ENCODE assay signal across 8 cellular contexts in genomic region chr17:48908047-48908843, GRCh38. TPM values are rescaled to one million over a fixed set of nuclear protein-coding genes. Genes with fewer than 3 reads are reported as not detected.
DNase-seq lines count a peak whose midpoint lies in the region; ATAC-seq and TF ChIP-seq lines count a peak whose summit lies in the region.

Gene UBE2Z (plus strand): TSS chr17:48908407. CDS start chr17:48908504, 97 bp downstream.

- no peak for TF ChIP-seq EP300 in transverse colon (IDR thresholded peaks at IDR 0.05; ENCODE audit: low read depth)

- TF ChIP-seq CTCF in GM12872 (IDR thresholded peaks at IDR 0.05; ENCODE audit: insufficient read depth, low read depth, low read length) (peak; percentile 23; the same call in 1 of the 3 replicates), SU-DHL-6 (IDR thresholded peaks at IDR 0.05; ENCODE audit: insufficient read depth, low read length, poor library complexity, severe bottlenecking) (no peak), cardiac muscle cell (IDR thresholded peaks at IDR 0.05; ENCODE audit: low read depth, low read length) (peak; percentile 6), transverse colon (IDR thresholded peaks at IDR 0.05) (peak in 1 of 5 experiments; percentile 24)

- peak within 1 kb of the TSS; percentile 88 for H3K9ac ChIP-seq in SU-DHL-6 (ENCODE audit: low read length)
- peak within 1 kb of the TSS; percentile 93 for H3K9ac ChIP-seq in trophoblast cell (ENCODE audit: low read length)

- peak within 1 kb of the TSS; percentile 98 for H4K91ac ChIP-seq in trophoblast cell (ENCODE audit: low read depth, low read length)

- peaks cover 4% of the 10 kb centered on the region; the same call in 1 of the 2 replicates for H3K36me3 ChIP-seq in SU-DHL-6 (ENCODE audit: low read length)
- H3K36me3 ChIP-seq in cardiac muscle cell: peaks cover 5% of the 10 kb centered on the region
- H3K36me3 ChIP-seq in trophoblast cell (ENCODE audit: control insufficient read depth in 1 of 2, insufficient read depth in 2 of 2, low read length in 2 of 2): peaks cover 6 to 19% of the 10 kb centered on the region in 2 experiments
- H3K36me3 ChIP-seq in transverse colon: peaks cover 0 to 3% (median 0%) of the 10 kb centered on the region in 4 donors

- peak within 1 kb of the TSS; percentile 69 for H3K4me3 ChIP-seq in SU-DHL-6 (ENCODE audit: insufficient read depth, low read length, poor library complexity, severe bottlenecking)
- H3K4me3 ChIP-seq in cardiac muscle cell: peak within 1 kb of the TSS; percentile 98
- H3K4me3 ChIP-seq in trophoblast cell (ENCODE audit: low read depth, low read length): peak within 1 kb of the TSS; percentile 93
- H3K4me3 ChIP-seq in transverse colon: peak within 1 kb of the TSS; percentile 93 to 98 (median 95)

- peak within 1 kb of the TSS; percentile 96 for H4K12ac ChIP-seq in trophoblast cell (ENCODE audit: low read depth, low read length)

- peak within 1 kb of the TSS; percentile 94 for H4K8ac ChIP-seq in trophoblast cell (ENCODE audit: low read depth, low read length)

- H3K9me3 ChIP-seq in SU-DHL-6 (ENCODE audit: insufficient read depth, low read length) (no peaks in the 10 kb centered on the region), cardiac muscle cell (ENCODE audit: low read depth) (no peaks in the 10 kb centered on the region), trophoblast cell (ENCODE audit: insufficient read depth, low read depth, low read length) (no peaks in the 10 kb centered on the region), transverse colon (no peaks in the 10 kb centered on the region)

- in situ Hi-C loops in transverse colon (cut with MboI; ENCODE audit: low pct_ligation_motif_present in 1 of 4, low pct_unique_long_range_greater_than_20kb in 1 of 4, low sequenced_read_pairs in 3 of 4): no loop called here

- peaks cover 17% of the 10 kb centered on the region; the same call in 1 of the 2 replicates for H4K20me1 ChIP-seq in SU-DHL-6 (ENCODE audit: low read depth, low read length)

- peak; percentile 62 for DNase-seq in NCI-H128 (lab: John Stamatoyannopoulos, UW; ENCODE audit: unreplicated experiment)
- DNase-seq in activated naive CD8-positive, alpha-beta T cell treated with anti-CD3 and anti-CD28 coated beads, Interleukin-2, amount 50 U/mL, for 16 hours (ENCODE audit: low read depth, low spot score): peak; percentile 75
- peak; percentile 94 to 98 for DNase-seq in cardiac muscle cell (ENCODE audit: low read depth in 1 of 2, low spot score in 1 of 2)
- peak; percentile 89 to 95 for DNase-seq in trophoblast cell
- DNase-seq in transverse colon: peak; percentile 94

- H2BK12ac ChIP-seq in trophoblast cell (ENCODE audit: low read length): no peak within 1 kb of the TSS

- H3K9me2 ChIP-seq in SU-DHL-6 (replicated peaks; ENCODE audit: insufficient read depth, low read length): no peaks in the 10 kb centered on the region

- H3K27me3 ChIP-seq in SU-DHL-6 (ENCODE audit: low read length) (no peaks in the 10 kb centered on the region), cardiac muscle cell (no peaks in the 10 kb centered on the region), trophoblast cell (ENCODE audit: insufficient read depth, low read length) (no peaks in the 10 kb centered on the region), transverse colon (no peaks in the 10 kb centered on the region)

- peak within 1 kb of the TSS; percentile 96 for H3K18ac ChIP-seq in trophoblast cell (ENCODE audit: low read length)

- H3K27ac ChIP-seq in SU-DHL-6 (ENCODE audit: low read depth, low read length): peak within 1 kb of the TSS; percentile 76
- peak within 1 kb of the TSS; percentile 95 for H3K27ac ChIP-seq in cardiac muscle cell
- H3K27ac ChIP-seq in trophoblast cell (ENCODE audit: low read depth, low read length): peak within 1 kb of the TSS; percentile 96
- peak within 1 kb of the TSS; percentile 85 to 94 (median 92) for H3K27ac ChIP-seq in transverse colon

- H2AFZ ChIP-seq in SU-DHL-6 (ENCODE audit: low read depth, low read length, severe bottlenecking) (peak within 1 kb of the TSS; percentile 76), trophoblast cell (ENCODE audit: insufficient read depth, low read length, poor library complexity) (peak within 1 kb of the TSS; percentile 87)

- peak within 1 kb of the TSS; percentile 100 for H3K4ac ChIP-seq in trophoblast cell (ENCODE audit: low read depth, low read length)

- H3K23ac ChIP-seq in trophoblast cell (ENCODE audit: low read length): no peak within 1 kb of the TSS

- ATAC-seq in HG02678 (IDR thresholded peaks at IDR 0.05; ENCODE audit: unreplicated experiment): peak; percentile 81

- H2BK5ac ChIP-seq in trophoblast cell (ENCODE audit: low read depth, low read length, poor library complexity): peak within 1 kb of the TSS; percentile 98

- peak within 1 kb of the TSS; percentile 84 for H2BK120ac ChIP-seq in trophoblast cell (ENCODE audit: insufficient read depth, low read length, poor library complexity)

- H3K14ac ChIP-seq in trophoblast cell (ENCODE audit: low read length): peak within 1 kb of the TSS; percentile 86

- H2AK5ac ChIP-seq in trophoblast cell (ENCODE audit: low read length): peak within 1 kb of the TSS; percentile 97

- intact Hi-C loops in transverse colon (cut with DNase I; ENCODE audit: low total_unique reads): no loop called here

- WGBS in trophoblast cell (ENCODE audit: extremely low coverage, insufficient coverage, insufficient read length): no CpG with 5 or more reads among the region's 81 CpGs
- WGBS in transverse colon (ENCODE audit: low coverage in 1 of 2), 2 donors: 0 to 1% methylated on average over 4 to 28 of the region's 81 CpGs

- H3K79me2 ChIP-seq in SU-DHL-6 (ENCODE audit: insufficient read depth, low read length) (peaks cover 43% of the 10 kb centered on the region), trophoblast cell (ENCODE audit: control insufficient read depth, insufficient read depth, low read length, poor library complexity) (peaks cover 24% of the 10 kb centered on the region)

- peak; percentile 95 for TF ChIP-seq POLR2A in transverse colon (IDR thresholded peaks at IDR 0.05)

- H3K79me1 ChIP-seq in trophoblast cell (ENCODE audit: low read length): peaks cover 11% of the 10 kb centered on the region

- H3F3A ChIP-seq in SU-DHL-6 (ENCODE audit: insufficient read depth): 0 out of 2 replicates have a peak, but pooled peaks cover 6% of the 10 kb centered on the region

- H3K4me1 ChIP-seq in cardiac muscle cell (ENCODE audit: low read depth) (peaks cover 14% of the 10 kb centered on the region), trophoblast cell (ENCODE audit: control insufficient read depth in 1 of 2, insufficient read depth in 2 of 2, low read length in 2 of 2) (peaks cover 3 to 14% of the 10 kb centered on the region in 2 experiments), transverse colon (peaks cover 13 to 32% (median 27%) of the 10 kb centered on the region in 4 donors)

- H3K4me2 ChIP-seq in SU-DHL-6 (ENCODE audit: low read depth, low read length, poor library complexity, severe bottlenecking) (peak within 1 kb of the TSS; percentile 79), trophoblast cell (ENCODE audit: low read length) (peak within 1 kb of the TSS; percentile 97)

RNA-seq across cellular contexts. Expression of gene UBE2Z, which starts in this region (rescaled TPM):
- total RNA-seq in cardiac muscle cell: 52.7 and 54.1 TPM in 2 replicates
- 61.7 and 64.2 TPM in 2 replicates for polyA plus RNA-seq in cardiac muscle cell
- 60.3 and 60.7 TPM in 2 replicates for polyA plus RNA-seq in trophoblast cell (2013)
- total RNA-seq in transverse colon: 10 to 100 TPM; 33.2 to 70.8 (median 47.6) TPM

Comparison
In these comparisons a context has a peak if more than half of its experiments do, and no peak if none do; other contexts are left out.
1. Peak in every context shown above with its lines: DNase-seq, ATAC-seq, H3K4me3 ChIP-seq and H3K27ac ChIP-seq.